In genomic region chr12:124720019-124720686, GRCh38 we compare ENCODE assay signal across 9 cellular contexts.
DNase-seq lines count a peak whose midpoint lies in the region; ATAC-seq, FAIRE-seq and TF ChIP-seq lines count a peak whose summit lies in the region.
"Had no signal": no experiment of that assay in that cellular context is flagged by ENCODE, and none has a peak within 500 bp of the region (broad histone marks: within the 10 kb centered on the region; RNA-seq: fewer than 3 reads in every experiment).

No MANE protein-coding gene starts in this region.

- POLR2A ChIA-PET in PC-9 (lab: Charles Lee; ENCODE audit: unreplicated experiment), result no interaction called here

- no peaks in the 10 kb centered on the region for H3K36me3 ChIP-seq in PC-9 (ENCODE audit: low read depth)

- TF ChIP-seq CTCF in PC-9 (conservative IDR thresholded peaks at IDR 0.05), result peak; percentile 25; the same call in 1 of the 2 replicates
- peak; percentile 52 for TF ChIP-seq CTCF in fibroblast of the aortic adventitia (IDR thresholded peaks at IDR 0.05; ENCODE audit: insufficient read depth, low read length)

- no peaks in the 10 kb centered on the region for H4K20me1 ChIP-seq in PC-9 (ENCODE audit: insufficient read depth)

- no peaks in the 10 kb centered on the region for H3K9me2 ChIP-seq in PC-9 (ENCODE audit: insufficient read depth)

- H3K27me3 ChIP-seq in PC-9 (ENCODE audit: insufficient read depth, low read depth), result no peaks in the 10 kb centered on the region

- no TSS peak for BruUV-seq in PC-9 (replicated peaks; lab: Mats Ljungman, UMichigan)

- H3F3A ChIP-seq in PC-9 (ENCODE audit: insufficient read depth, low read depth), result peaks cover 40% of the 10 kb centered on the region

- FAIRE-seq in GM12891 (lab: Jason Lieb, UNC), result no peak

- no peak for TF ChIP-seq POLR2A in GM12891 (IDR thresholded peaks at IDR 0.05; ENCODE audit: low read depth, low read length)

- 0 out of 2 replicates have a peak overlapping the region, but pooled peaks have one; percentile 50 for H2AFZ ChIP-seq in PC-9

- H3K27ac ChIP-seq in PC-9 (peak overlapping the region; percentile 75), skin epidermis (peak overlapping the region in 15 of 21 experiments; percentile 2 to 74 (median 51))

- no peak overlapping the region for H3K4me3 ChIP-seq in PC-9
- no peak overlapping the region for H3K4me3 ChIP-seq in fibroblast of the aortic adventitia (ENCODE audit: low read depth, low read length)
- no peak overlapping the region for H3K4me3 ChIP-seq in skin epidermis

- peak; percentile 60 for DNase-seq in H4 (ENCODE audit: low spot score)
- DNase-seq in PC-9, result peak; percentile 61 to 81
- DNase-seq in fibroblast of the aortic adventitia (ENCODE audit: low read depth), result peak; percentile 81
- DNase-seq in GM12891 (ENCODE audit: insufficient read length, low spot score), result no peak
- no peak for DNase-seq in activated CD4-positive, alpha-beta T cell treated with anti-CD3 and anti-CD28 coated beads for 1 hour
- DNase-seq: effector CD4-positive, alpha-beta T cell had no signal

- CTCF ChIA-PET in PC-9 (lab: Charles Lee), result no interaction called here

- peaks cover 45% of the 10 kb centered on the region for H3K4me1 ChIP-seq in PC-9 (replicated peaks; ENCODE audit: insufficient read depth)

- H3K4me2 ChIP-seq in PC-9, result peak overlapping the region; percentile 56

- ATAC-seq in GM18873 (IDR thresholded peaks at IDR 0.05; ENCODE audit: low FRiP score, unreplicated experiment) (no peak), HG02759 (IDR thresholded peaks at IDR 0.05; ENCODE audit: unreplicated experiment) (no peak)

- no peaks in the 10 kb centered on the region for H3K79me2 ChIP-seq in PC-9 (ENCODE audit: low read depth)

- intact Hi-C loops in PC-9 (cut with micrococcal nuclease; ENCODE audit: unreplicated experiment), result no loop called here

- no peaks in the 10 kb centered on the region for H3K9me3 ChIP-seq in PC-9 (ENCODE audit: insufficient read depth, low read depth)

TF ChIP-seq in GM12891, 5 proteins besides CTCF, POLR2A, EP300 and RAD21:
- TF ChIP-seq TAF1 (IDR thresholded peaks at IDR 0.05; ENCODE audit: low read depth, low read length), result no peak
- no peak for TF ChIP-seq SPI1 (IDR thresholded peaks at IDR 0.05; ENCODE audit: low read depth, low read length)
- TF ChIP-seq POLR2AphosphoS5 (IDR thresholded peaks at IDR 0.05; ENCODE audit: low read depth, low read length), result no peak
- no peak for TF ChIP-seq POU2F2 (IDR thresholded peaks at IDR 0.05; ENCODE audit: low read depth, low read length)
- no peak for TF ChIP-seq PAX5 (IDR thresholded peaks at IDR 0.05; ENCODE audit: insufficient read depth, low read length, severe bottlenecking)

Comparison
In these comparisons a context has a peak if more than half of its experiments do, and no peak if none do; other contexts are left out.
1. DNase-seq: peak in H4 (single experiment), PC-9 (2 of 2) and fibroblast of the aortic adventitia (single experiment); none in GM12891 (single experiment) and activated CD4-positive, alpha-beta T cell treated with anti-CD3 and anti-CD28 coated beads for 1 hour (single experiment).